Comparison of ENCODE assay signal across 8 cellular contexts in the genomic region with DNA sequence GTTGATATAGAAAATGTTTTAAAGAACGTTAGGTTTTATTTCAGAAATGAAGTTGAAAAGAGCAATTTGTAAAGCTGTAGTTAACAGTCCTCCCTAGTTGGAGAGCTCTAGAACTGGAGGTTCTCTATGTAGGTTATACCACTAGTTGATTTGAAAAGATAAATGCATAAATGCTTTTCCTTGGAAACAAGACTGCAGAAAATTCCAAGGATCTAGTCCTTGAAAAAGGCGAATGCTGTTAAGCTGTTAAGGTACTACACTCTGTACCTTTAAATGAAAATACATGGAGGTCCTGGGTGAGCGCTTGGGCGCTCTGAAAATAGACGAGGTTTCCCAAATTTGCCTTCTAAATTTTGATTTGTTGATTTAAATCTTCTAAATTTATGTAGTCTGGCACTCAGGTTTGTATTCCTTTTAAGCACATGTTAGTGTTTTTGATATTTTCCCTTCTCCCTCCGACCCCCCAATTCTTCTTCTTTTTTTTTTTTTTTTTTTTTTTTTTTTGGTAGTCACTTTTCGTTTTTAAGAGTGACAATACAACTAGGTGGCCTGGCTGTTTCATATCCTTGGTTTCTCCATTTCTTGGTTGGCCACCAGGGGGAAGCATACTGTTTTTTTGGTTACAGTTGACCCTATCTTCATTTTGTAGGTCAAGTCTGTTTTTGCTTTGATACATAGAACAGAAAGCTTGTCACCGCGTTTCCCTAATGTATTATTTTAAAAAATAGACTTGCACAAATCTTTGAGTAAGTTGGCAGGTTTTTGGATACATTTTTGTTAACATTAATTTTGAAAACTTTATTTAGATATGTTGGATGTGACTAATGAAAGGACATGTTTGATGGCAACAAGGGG. TPM values are rescaled to one million over a fixed set of nuclear protein-coding genes. Genes with fewer than 3 reads are reported as not detected.
A peak's percentile ranks its signal among the peaks of the same experiment; 100 is the strongest.
DNase-seq lines count a peak whose midpoint lies in the region; ATAC-seq and TF ChIP-seq lines count a peak whose summit lies in the region.

No MANE protein-coding gene starts in this region.

- WGBS in gastroesophageal sphincter (ENCODE audit: low coverage in 1 of 2), 2 donors = 14 to 25% methylated on average over 8 to 9 of the region's 9 CpGs

- H3K27ac ChIP-seq in gastroesophageal sphincter (peak overlapping the region; percentile 77 to 91 (median 90)), osteoblast (ENCODE audit: low read depth, low read length) (peak overlapping the region; percentile 72)

- peaks cover 6% of the 10 kb centered on the region; the same call in 1 of the 2 replicates for H3K36me3 ChIP-seq in Loucy (ENCODE audit: insufficient read depth, low read length)
- H3K36me3 ChIP-seq in gastroesophageal sphincter = peaks cover 0 to 26% of the 10 kb centered on the region in 2 donors
- no peaks in the 10 kb centered on the region for H3K36me3 ChIP-seq in osteoblast (ENCODE audit: insufficient read depth, low read length)

- H3K9me2 ChIP-seq in Loucy (replicated peaks; ENCODE audit: low read depth, low read length) = no peaks in the 10 kb centered on the region

- peak overlapping the region; percentile 74 for H3K9ac ChIP-seq in Loucy (ENCODE audit: low read depth, low read length, poor library complexity, severe bottlenecking)

- H4K20me1 ChIP-seq in Loucy (ENCODE audit: insufficient read depth, low read length, poor library complexity, severe bottlenecking) (peaks cover 3% of the 10 kb centered on the region), osteoblast (ENCODE audit: insufficient read depth, low read length) (no peaks in the 10 kb centered on the region)

- H3K79me2 ChIP-seq in Loucy (ENCODE audit: insufficient read depth, low read length) (no peaks in the 10 kb centered on the region), osteoblast (ENCODE audit: insufficient read depth, low read length) (peaks cover 27% of the 10 kb centered on the region)

- H3K27me3 ChIP-seq in Loucy (ENCODE audit: insufficient read depth, low read length, poor library complexity, severe bottlenecking) = no peaks in the 10 kb centered on the region
- H3K27me3 ChIP-seq in gastroesophageal sphincter = no peaks in the 10 kb centered on the region
- H3K27me3 ChIP-seq in osteoblast (ENCODE audit: insufficient read depth, low read length) = no peaks in the 10 kb centered on the region

- DNase-seq in AG08396 (ENCODE audit: low spot score) (peak; percentile 76), SHP77 treated with DMSO at 0.1 percent for 48 hours (lab: John Stamatoyannopoulos, UW) (peak; percentile 35), osteoblast (ENCODE audit: insufficient read length, low spot score, missing footprints) (peak; percentile 82), ureter (ENCODE audit: low spot score) (peak; percentile 76)
- peak; percentile 58 for DNase-seq in activated naive CD4-positive, alpha-beta T cell treated with Interleukin-2 at 50 U/mL for 16 hours

- H3K9me3 ChIP-seq in Loucy (ENCODE audit: insufficient read depth, low read depth, low read length) (no peaks in the 10 kb centered on the region), gastroesophageal sphincter (no peaks in the 10 kb centered on the region), osteoblast (ENCODE audit: low read depth, low read length) (no peaks in the 10 kb centered on the region)

- H2AFZ ChIP-seq in Loucy (ENCODE audit: low read length) = peak overlapping the region; percentile 95
- H2AFZ ChIP-seq in osteoblast (ENCODE audit: low read length) = peak overlapping the region; percentile 85

- peak overlapping the region; percentile 75 for H3K4me3 ChIP-seq in Loucy (ENCODE audit: low read length, poor library complexity, severe bottlenecking)
- peak overlapping the region; percentile 63 to 75 for H3K4me3 ChIP-seq in gastroesophageal sphincter
- H3K4me3 ChIP-seq in osteoblast (ENCODE audit: insufficient read depth, low read length) = peak overlapping the region; percentile 78

- H3K4me2 ChIP-seq in Loucy (ENCODE audit: low read depth, low read length, poor library complexity, severe bottlenecking) (peak overlapping the region; percentile 90), osteoblast (ENCODE audit: insufficient read depth, low read length) (peak overlapping the region; percentile 94)

- TF ChIP-seq POLR2A in gastroesophageal sphincter (IDR thresholded peaks at IDR 0.05) = no peak

- H3F3A ChIP-seq in Loucy (ENCODE audit: low read depth) = peaks cover 7% of the 10 kb centered on the region

- ATAC-seq in GM18870 (IDR thresholded peaks at IDR 0.05; ENCODE audit: unreplicated experiment) (peak; percentile 56), gastroesophageal sphincter (no peak)

- no peak for TF ChIP-seq EP300 in gastroesophageal sphincter (IDR thresholded peaks at IDR 0.05)

- TF ChIP-seq CTCF in Loucy (conservative IDR thresholded peaks at IDR 0.05; ENCODE audit: low read length) (peak; percentile 65), gastroesophageal sphincter (IDR thresholded peaks at IDR 0.05) (peak; percentile 59 to 65 (median 62)), osteoblast (IDR thresholded peaks at IDR 0.05; ENCODE audit: extremely low read depth, low read depth, low read length) (peak; percentile 71)

- peaks cover 5% of the 10 kb centered on the region for H3K4me1 ChIP-seq in Loucy (ENCODE audit: insufficient read depth, low read length, poor library complexity, severe bottlenecking)
- H3K4me1 ChIP-seq in gastroesophageal sphincter = peaks cover 0 to 30% (median 4%) of the 10 kb centered on the region in 3 donors
- H3K4me1 ChIP-seq in osteoblast (ENCODE audit: insufficient read depth, low read length) = peaks cover 24% of the 10 kb centered on the region

RNA-seq across cellular contexts. Expression of gene NCR3LG1, which starts 2.7 kb away (rescaled TPM):
- total RNA-seq in gastroesophageal sphincter (1 to 10 TPM; 2.7 to 4.7 (median 3.9) TPM), osteoblast (26.4 and 26.5 TPM in 2 replicates), ureter (3.4 TPM)

RNA-seq across cellular contexts. Expression of gene KCNJ11, which starts 34.2 kb away (rescaled TPM):
- total RNA-seq in gastroesophageal sphincter (1 to 10 TPM in 3 of 4 donors, under 1 TPM in 1; 0.67 to 4.0 (median 2.8) TPM), osteoblast (under 0.01 TPM in 1 of 2 replicates, not detected in the other), ureter (0.70 TPM)
